ENCODE assay signal across 8 cellular contexts in genomic region chr3:67113802-67114407, GRCh38.
DNase-seq lines count a peak whose midpoint lies in the region; ATAC-seq lines count a peak whose summit lies in the region.

No MANE protein-coding gene starts in this region.

- ATAC-seq in HG02852 (IDR thresholded peaks at IDR 0.05; ENCODE audit: unreplicated experiment), result peak; percentile 99

- DNase-seq in NCI-H2107 treated with DMSO at 0.1 percent for 48 hours (lab: John Stamatoyannopoulos, UW; ENCODE audit: unreplicated experiment), result peak; percentile 18
- DNase-seq in NCI-H2107 (lab: John Stamatoyannopoulos, UW), result no peak
- DNase-seq in NCI-H146 treated with DMSO at 0.1 percent for 48 hours (lab: John Stamatoyannopoulos, UW; ENCODE audit: unreplicated experiment), result peak; percentile 31
- peak; percentile 58 for DNase-seq in T-helper 9 cell
- DNase-seq in astrocyte of the hippocampus (ENCODE audit: low read depth, low spot score), result peak; percentile 91
- peak in 47 of 51 donors; percentile 0 to 88 (median 51) for DNase-seq in hypothalamus (lab: John Stamatoyannopoulos, UW)
- peak; percentile 72 for DNase-seq in smooth muscle cell of the brain vasculature (ENCODE audit: low read depth, low spot score)
